Comparison of ENCODE assay signal across 17 cellular contexts in the genomic region with DNA sequence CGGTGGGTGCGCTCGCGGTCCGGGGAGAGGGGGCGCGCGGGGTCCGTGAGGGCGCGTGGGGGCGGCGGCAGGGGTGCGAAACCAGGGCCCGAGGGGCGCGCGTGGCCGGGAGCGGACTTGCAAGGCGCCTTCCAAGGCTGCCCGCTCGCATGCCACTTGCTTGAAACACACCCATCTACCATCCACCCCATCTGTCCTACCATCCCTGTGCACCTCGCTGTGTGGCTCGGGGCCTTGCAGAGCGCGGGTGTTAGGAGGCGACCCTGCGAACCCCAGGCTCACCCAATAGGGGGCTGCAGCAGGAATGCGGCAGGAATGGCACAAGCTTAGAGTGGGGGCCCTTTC. TPM values are rescaled to one million over a fixed set of nuclear protein-coding genes. Genes with fewer than 3 reads are reported as not detected.
DNase-seq lines count a peak whose midpoint lies in the region; ATAC-seq, FAIRE-seq and TF ChIP-seq lines count a peak whose summit lies in the region.
"Had no signal": no experiment of that assay in that cellular context is flagged by ENCODE, and none has a peak within 500 bp of the region (broad histone marks: within the 10 kb centered on the region; RNA-seq: fewer than 3 reads in every experiment).

No MANE protein-coding gene starts in this region.

- H3K4me1 ChIP-seq in astrocyte (ENCODE audit: insufficient read depth, low read length) (no peaks in the 10 kb centered on the region), iPS-15b (ENCODE audit: control insufficient read depth, insufficient read depth, low read length) (no peaks in the 10 kb centered on the region), parathyroid adenoma (peaks cover 20% of the 10 kb centered on the region)

- no peak for TF ChIP-seq POLR2A in GM12892 (IDR thresholded peaks at IDR 0.05; ENCODE audit: low read depth, low read length)

- no peak for FAIRE-seq in astrocyte (lab: Jason Lieb, UNC)
- FAIRE-seq in GM12892 (lab: Jason Lieb, UNC) = no peak
- no peak for FAIRE-seq in GM19239 (lab: Jason Lieb, UNC)
- FAIRE-seq: RCC 7860 had no signal

- H3K27me3 Mint-ChIP-seq in astrocyte (ENCODE audit: low read depth, unreplicated experiment) = peaks cover 65% of the 10 kb centered on the region

- H2AFZ ChIP-seq in astrocyte (ENCODE audit: low read depth, low read length) (peak overlapping the region; percentile 77), parathyroid adenoma (peak overlapping the region; percentile 58)

- no peaks in the 10 kb centered on the region for H3K4me1 Mint-ChIP-seq in astrocyte (ENCODE audit: low read depth, unreplicated experiment)
- H3K4me1 Mint-ChIP-seq: natural killer cell had no signal

- H3K9ac ChIP-seq in astrocyte (ENCODE audit: low read length) = no peak overlapping the region
- no peak overlapping the region for H3K9ac ChIP-seq in iPS-15b (ENCODE audit: low read depth, low read length)
- no peak overlapping the region for H3K9ac ChIP-seq in parathyroid adenoma

- POLR2A ChIA-PET in AG04450 (lab: Yijun Ruan, JAX) = no interaction called here

- no peaks in the 10 kb centered on the region for H3K79me2 ChIP-seq in astrocyte (ENCODE audit: insufficient read depth, low read length)
- H3K79me2 ChIP-seq in parathyroid adenoma = no peaks in the 10 kb centered on the region

- H3K4me2 ChIP-seq in astrocyte (ENCODE audit: low read length) = peak overlapping the region; percentile 70
- no peak overlapping the region for H3K4me2 ChIP-seq in parathyroid adenoma (ENCODE audit: low read length)

- H3K36me3 ChIP-seq in astrocyte (ENCODE audit: insufficient read depth, low read length) = no peaks in the 10 kb centered on the region
- no peaks in the 10 kb centered on the region for H3K36me3 ChIP-seq in iPS-15b (ENCODE audit: control insufficient read depth, insufficient read depth, low read length)
- no peaks in the 10 kb centered on the region for H3K36me3 ChIP-seq in parathyroid adenoma (ENCODE audit: control insufficient read depth, insufficient read depth, low read length)
- H3K36me3 ChIP-seq: spleen had no signal

- H3K27ac Mint-ChIP-seq in astrocyte (ENCODE audit: unreplicated experiment) = no peak overlapping the region
- H3K27ac Mint-ChIP-seq: natural killer cell; T-helper 1 cell treated with Interleukin-12 subunit alpha and Interleukin-12 subunit beta and Interleukin-4 antibody, amounts not matched to agents 30 μg/mL and 1 μg/mL, for 36 hours had no signal

- H3K36me3 Mint-ChIP-seq in astrocyte (ENCODE audit: low read depth, unreplicated experiment) = no peaks in the 10 kb centered on the region
- H3K36me3 Mint-ChIP-seq: natural killer cell had no signal

- H3K27ac ChIP-seq in AG04450 (ENCODE audit: low read depth, low read length) (no peak overlapping the region), astrocyte (ENCODE audit: low read depth, low read length) (no peak overlapping the region), parathyroid adenoma (no peak overlapping the region)
- H3K27ac ChIP-seq: spleen had no signal

- H3K27me3 ChIP-seq in AG04450 (ENCODE audit: control insufficient read depth, insufficient read depth, low read length) = peaks cover 43% of the 10 kb centered on the region
- H3K27me3 ChIP-seq in astrocyte (ENCODE audit: insufficient read depth, low read length) = peaks cover 24% of the 10 kb centered on the region
- peaks cover 39% of the 10 kb centered on the region for H3K27me3 ChIP-seq in iPS-15b (ENCODE audit: control insufficient read depth, insufficient read depth, low read length)
- H3K27me3 ChIP-seq in parathyroid adenoma (ENCODE audit: control insufficient read depth, insufficient read depth, low read length) = no peaks in the 10 kb centered on the region

- DNase-seq in AG04450 (ENCODE audit: low read depth, low spot score) = no peak
- DNase-seq in astrocyte (ENCODE audit: low read depth) = no peak
- no peak for DNase-seq in GM12892 (ENCODE audit: insufficient read length)
- no peak for DNase-seq in GM19239 (ENCODE audit: insufficient read length, low spot score)
- DNase-seq in activated naive CD4-positive, alpha-beta T cell treated with Interleukin-2 at 50 U/mL for 16 hours = no peak
- DNase-seq: activated CD4-positive, alpha-beta T cell treated with anti-CD3 and anti-CD28 coated beads for 4 hours; activated T-cell treated with anti-CD3 and anti-CD28 coated beads, Interleukin-2, amount 50 U/mL, for 48 hours; AML-193; Karpas-422; natural killer cell; NCI-H748 treated with DMSO at 0.1 percent for 48 hours had no signal

- CTCF ChIA-PET in AG04450 (lab: Charles Lee) = interaction anchor here (4.2 kb wide), 1 partner anchor 149 kb away, joined by 17 read pairs; no protein-coding TSS in a partner anchor

- ATAC-seq in HG03378 (IDR thresholded peaks at IDR 0.05; ENCODE audit: unreplicated experiment) = no peak
- ATAC-seq: natural killer cell had no signal

- TF ChIP-seq CTCF in AG04450 (IDR thresholded peaks at IDR 0.05; ENCODE audit: low read depth, low read length) = no peak
- no peak for TF ChIP-seq CTCF in astrocyte (IDR thresholded peaks at IDR 0.05; ENCODE audit: insufficient read depth, low read depth, low read length)
- no peak for TF ChIP-seq CTCF in parathyroid adenoma (IDR thresholded peaks at IDR 0.05)

- H3K4me3 ChIP-seq in AG04450 (ENCODE audit: low read depth, low read length) (peak overlapping the region; percentile 7; the same call in 1 of the 2 replicates), astrocyte (ENCODE audit: insufficient read depth, low read depth, low read length) (no peak overlapping the region), iPS-15b (ENCODE audit: low read depth, low read length) (peak overlapping the region; percentile 42), parathyroid adenoma (ENCODE audit: low read depth, low read length) (no peak overlapping the region)

- no peaks in the 10 kb centered on the region for H3K9me3 Mint-ChIP-seq in astrocyte (ENCODE audit: unreplicated experiment)
- H3K9me3 Mint-ChIP-seq: natural killer cell; T-helper 1 cell treated with Interleukin-12 subunit alpha and Interleukin-12 subunit beta and Interleukin-4 antibody, amounts not matched to agents 30 μg/mL and 1 μg/mL, for 36 hours had no signal

- H3K9me3 ChIP-seq in AG04450 (ENCODE audit: control insufficient read depth, insufficient read depth, low read length) (no peaks in the 10 kb centered on the region; the same call in 1 of the 2 replicates), astrocyte (ENCODE audit: insufficient read depth, low read depth, low read length) (no peaks in the 10 kb centered on the region), iPS-15b (ENCODE audit: control insufficient read depth, insufficient read depth, low read length) (no peaks in the 10 kb centered on the region), parathyroid adenoma (ENCODE audit: control insufficient read depth, low read length) (no peaks in the 10 kb centered on the region)

- no peaks in the 10 kb centered on the region for H4K20me1 ChIP-seq in astrocyte (ENCODE audit: insufficient read depth, low read length)

- H3K4me3 Mint-ChIP-seq in astrocyte (ENCODE audit: unreplicated experiment) = no peak overlapping the region
- H3K4me3 Mint-ChIP-seq: natural killer cell; T-helper 1 cell treated with Interleukin-12 subunit alpha and Interleukin-12 subunit beta and Interleukin-4 antibody, amounts not matched to agents 30 μg/mL and 1 μg/mL, for 36 hours had no signal

RNA-seq across cellular contexts. Expression of a gene that starts 0.2 kb away (rescaled TPM):
- not detected in 2 replicates for polyA plus RNA-seq in AG04450 (2011; rRNA removed)
- not detected in 2 replicates for polyA minus RNA-seq in AG04450 (2011; rRNA and poly(A)+ RNA removed)
- total RNA-seq in astrocyte = not detected in 2 replicates
- not detected for polyA plus RNA-seq in GM12892 (2012; ENCODE audit: missing spikeins)
- total RNA-seq: natural killer cell, spleen had no signal
- polyA plus RNA-seq: spleen had no signal

RNA-seq across cellular contexts. Expression of a gene that starts 37.7 kb away (rescaled TPM):
- 0.38 and 0.53 TPM in 2 replicates for polyA plus RNA-seq in AG04450 (2011; rRNA removed)
- polyA minus RNA-seq in AG04450 (2011; rRNA and poly(A)+ RNA removed) = 0.78 and 1.3 TPM in 2 replicates
- 0.29 and 0.34 TPM in 2 replicates for total RNA-seq in astrocyte
- polyA plus RNA-seq in GM12892 (2012; ENCODE audit: missing spikeins) = not detected

Comparison
In these comparisons a context has a peak if more than half of its experiments do, and no peak if none do; other contexts are left out.
1. H3K4me3 ChIP-seq: peak in AG04450 (single experiment) and iPS-15b (single experiment); none in astrocyte (single experiment) and parathyroid adenoma (single experiment).